ENCODE assay signal across 22 cellular contexts in genomic region chr14:88333036-88333435, GRCh38. TPM values are rescaled to one million over a fixed set of nuclear protein-coding genes. Genes with fewer than 3 reads are reported as not detected.
A peak's percentile ranks its signal among the peaks of the same experiment; 100 is the strongest.
DNase-seq lines count a peak whose midpoint lies in the region; TF ChIP-seq lines count a peak whose summit lies in the region.
"Had no signal": no experiment of that assay in that cellular context is flagged by ENCODE, and none has a peak within 500 bp of the region (broad histone marks: within the 10 kb centered on the region; RNA-seq: fewer than 3 reads in every experiment).

No MANE protein-coding gene starts in this region.

- H3K9me3 ChIP-seq in H9 (ENCODE audit: control insufficient read depth, low read depth, low read length) (no peaks in the 10 kb centered on the region), endodermal cell (ENCODE audit: control insufficient read depth, low read length) (peaks cover 8% of the 10 kb centered on the region), PC-9 (ENCODE audit: insufficient read depth, low read depth) (no peaks in the 10 kb centered on the region), A673 (ENCODE audit: low read depth, low read length, poor library complexity, severe bottlenecking) (no peaks in the 10 kb centered on the region)
- H3K9me3 ChIP-seq: BE2C had no signal

- H4K5ac ChIP-seq in H9 (ENCODE audit: insufficient read length, low read depth, low read length) (no peak overlapping the region), mesendoderm (ENCODE audit: low read length) (no peak overlapping the region)

- H3T11ph ChIP-seq in H9 (ENCODE audit: low read length): no peak overlapping the region

- no peak for DNase-seq in H9
- DNase-seq in endodermal cell: peak; percentile 49
- peak; percentile 10 for DNase-seq in mesendoderm
- DNase-seq in NCI-H524 treated with DMSO at 0.1 percent for 48 hours (lab: John Stamatoyannopoulos, UW): no peak
- DNase-seq in PC-9: no peak
- no peak for DNase-seq in A673 (ENCODE audit: low spot score)
- DNase-seq: ACHN; BE2C; C1 segment of cervical spinal cord; CD4-positive, CD25-positive, alpha-beta regulatory T cell; CD8-positive, alpha-beta memory T cell; COR-L47; DMS 273 treated with DMSO at 0.1 percent for 48 hours; DMS79; GDM1; HCEC 1CT; HFFc6; IMR-90 had no signal

- peaks cover 37% of the 10 kb centered on the region for H3K27me3 Mint-ChIP-seq in H9 (ENCODE audit: low read depth)
- H3K27me3 Mint-ChIP-seq in endodermal cell (ENCODE audit: insufficient read depth): peaks cover 34% of the 10 kb centered on the region

- no peaks in the 10 kb centered on the region for H4K20me1 ChIP-seq in H9 (ENCODE audit: control insufficient read depth, insufficient read depth, insufficient read length)
- no peaks in the 10 kb centered on the region for H4K20me1 ChIP-seq in PC-9 (ENCODE audit: insufficient read depth)

- no peak overlapping the region for H4K91ac ChIP-seq in H9 (ENCODE audit: insufficient read length, low read depth, low read length)

- no peaks in the 10 kb centered on the region for H3K4me1 Mint-ChIP-seq in H9
- H3K4me1 Mint-ChIP-seq in endodermal cell: no peaks in the 10 kb centered on the region
- H3K4me1 Mint-ChIP-seq: CD4-positive, CD25-positive, alpha-beta regulatory T cell; CD8-positive, alpha-beta memory T cell had no signal

- no peaks in the 10 kb centered on the region for H3K23me2 ChIP-seq in H9 (ENCODE audit: insufficient read length, low read depth, low read length, poor library complexity, severe bottlenecking)

- H3K4me3 Mint-ChIP-seq in H9 (no peak overlapping the region), endodermal cell (no peak overlapping the region)
- H3K4me3 Mint-ChIP-seq: CD4-positive, CD25-positive, alpha-beta regulatory T cell; CD8-positive, alpha-beta memory T cell; HFFc6 had no signal

- no peak overlapping the region for H3K14ac ChIP-seq in H9 (ENCODE audit: insufficient read depth, low read length)

- H3K79me2 ChIP-seq in H9 (ENCODE audit: insufficient read depth, low read length): no peaks in the 10 kb centered on the region
- no peaks in the 10 kb centered on the region for H3K79me2 ChIP-seq in mesendoderm (ENCODE audit: control insufficient read depth, insufficient read depth, low read length)
- no peaks in the 10 kb centered on the region for H3K79me2 ChIP-seq in PC-9 (ENCODE audit: low read depth)

- H3K9me2 ChIP-seq in PC-9 (ENCODE audit: insufficient read depth): no peaks in the 10 kb centered on the region

- no peak overlapping the region for H3K4ac ChIP-seq in H9 (ENCODE audit: low read depth, low read length)
- no peak overlapping the region for H3K4ac ChIP-seq in mesendoderm (ENCODE audit: low read depth, low read length)

- CTCF ChIA-PET in PC-9 (lab: Charles Lee): no interaction called here
- CTCF ChIA-PET in A673 (lab: Charles Lee): interaction anchor here (0.6 kb wide), 1 partner anchor 152 kb away, joined by 3 read pairs; no protein-coding TSS in a partner anchor

- H3K36me3 ChIP-seq in endodermal cell (ENCODE audit: control insufficient read depth, insufficient read depth, low read length) (no peaks in the 10 kb centered on the region), mesendoderm (ENCODE audit: control insufficient read depth, insufficient read depth, low read length) (no peaks in the 10 kb centered on the region), PC-9 (ENCODE audit: low read depth) (no peaks in the 10 kb centered on the region), A673 (ENCODE audit: insufficient read depth, low read length, poor library complexity, severe bottlenecking) (no peaks in the 10 kb centered on the region)
- H3K36me3 ChIP-seq: BE2C had no signal

- no peaks in the 10 kb centered on the region for H3F3A ChIP-seq in PC-9 (ENCODE audit: insufficient read depth, low read depth)

- peak; percentile 6 for TF ChIP-seq CTCF in GM12873 (IDR thresholded peaks at IDR 0.05; ENCODE audit: insufficient read depth, low read depth, low read length, missing control alignments)
- TF ChIP-seq CTCF in H9 (conservative IDR thresholded peaks at IDR 0.05): peak; percentile 40; the same call in 2 of the 3 replicates
- peak; percentile 53 for TF ChIP-seq CTCF in endodermal cell (conservative IDR thresholded peaks at IDR 0.05)
- no peak for TF ChIP-seq CTCF in PC-9 (conservative IDR thresholded peaks at IDR 0.05)
- no peak for TF ChIP-seq CTCF in A673 (conservative IDR thresholded peaks at IDR 0.05; ENCODE audit: low read depth, low read length)

- H3K9ac ChIP-seq in H9 (ENCODE audit: extremely low read depth, insufficient read length, low read length) (no peak overlapping the region), endodermal cell (ENCODE audit: extremely low read depth, low read length, poor library complexity, severe bottlenecking) (no peak overlapping the region), mesendoderm (ENCODE audit: low read length) (no peak overlapping the region)

- H3K23ac ChIP-seq in H9 (ENCODE audit: insufficient read length, low read depth, low read length) (no peak overlapping the region), mesendoderm (ENCODE audit: low read length) (no peak overlapping the region)

- no peak overlapping the region for H3K56ac ChIP-seq in H9 (ENCODE audit: insufficient read length, low read depth, low read length)
- no peak overlapping the region for H3K56ac ChIP-seq in mesendoderm (ENCODE audit: low read length)

- H2BK12ac ChIP-seq in H9 (ENCODE audit: insufficient read length, low read depth, low read length): no peak overlapping the region

- POLR2A ChIA-PET in PC-9 (lab: Charles Lee; ENCODE audit: unreplicated experiment): no interaction called here
- POLR2A ChIA-PET in A673 (lab: Charles Lee; ENCODE audit: low non-redundant PET): no interaction called here

- H3K9me3 Mint-ChIP-seq in H9: peaks cover 5% of the 10 kb centered on the region in 2 experiments; a peak in 3 of 5 replicates
- H3K9me3 Mint-ChIP-seq in endodermal cell: peaks cover 6% of the 10 kb centered on the region
- H3K9me3 Mint-ChIP-seq: CD8-positive, alpha-beta memory T cell; HFFc6 had no signal

- H3K27me3 ChIP-seq in H9 (ENCODE audit: insufficient read depth, low read length) (peaks cover under 1% of the 10 kb centered on the region; the same call in 1 of the 2 replicates), endodermal cell (ENCODE audit: control insufficient read depth, insufficient read depth, low read length, poor library complexity, severe bottlenecking) (peaks cover 35% of the 10 kb centered on the region), mesendoderm (ENCODE audit: insufficient read depth, low read length, poor library complexity) (peaks cover 7% of the 10 kb centered on the region), PC-9 (ENCODE audit: insufficient read depth, low read depth) (0 out of 2 replicates have a peak, but pooled peaks cover 6% of the 10 kb centered on the region), A673 (replicated peaks; ENCODE audit: insufficient read depth, low read depth, low read length, poor library complexity) (peaks cover 65% of the 10 kb centered on the region)

- intact Hi-C loops in PC-9 (cut with micrococcal nuclease; ENCODE audit: unreplicated experiment) (no loop called here), A673 (cut with micrococcal nuclease; ENCODE audit: unreplicated experiment) (no loop called here)

- H3K4me1 ChIP-seq in H9 (ENCODE audit: insufficient read depth, low read length) (no peaks in the 10 kb centered on the region), endodermal cell (ENCODE audit: control insufficient read depth, insufficient read depth, low read length) (no peaks in the 10 kb centered on the region), mesendoderm (ENCODE audit: control insufficient read depth, low read depth, low read length) (no peaks in the 10 kb centered on the region), PC-9 (replicated peaks; ENCODE audit: insufficient read depth) (no peaks in the 10 kb centered on the region), A673 (ENCODE audit: insufficient read depth, low read length, poor library complexity, severe bottlenecking) (no peaks in the 10 kb centered on the region)
- H3K4me1 ChIP-seq: BE2C had no signal

- H2AK5ac ChIP-seq in H9 (ENCODE audit: insufficient read length, low read length) (no peak overlapping the region), mesendoderm (ENCODE audit: low read length) (no peak overlapping the region)

- no peak overlapping the region for H3K4me2 ChIP-seq in H9 (ENCODE audit: insufficient read depth, insufficient read length, low read length)
- H3K4me2 ChIP-seq in mesendoderm (ENCODE audit: low read length): no peak overlapping the region
- no peak overlapping the region for H3K4me2 ChIP-seq in PC-9

- BruUV-seq in PC-9 (replicated peaks; lab: Mats Ljungman, UMichigan) (no TSS peak), A673 (replicated peaks; lab: Mats Ljungman, UMichigan) (no TSS peak)

- no peak overlapping the region for H2AFZ ChIP-seq in H9 (ENCODE audit: low read length)
- H2AFZ ChIP-seq in PC-9: no peak overlapping the region

- H3K79me1 ChIP-seq in H9 (ENCODE audit: insufficient read depth, low read depth, low read length, poor library complexity, severe bottlenecking): no peaks in the 10 kb centered on the region
- no peaks in the 10 kb centered on the region for H3K79me1 ChIP-seq in mesendoderm (ENCODE audit: low read length)

- no peak overlapping the region for H3K18ac ChIP-seq in H9 (ENCODE audit: insufficient read length, low read depth, low read length)
- no peak overlapping the region for H3K18ac ChIP-seq in mesendoderm (ENCODE audit: low read length)

- no peak overlapping the region for H2BK15ac ChIP-seq in H9 (ENCODE audit: low read depth, low read length)
- no peak overlapping the region for H2BK15ac ChIP-seq in mesendoderm (replicated peaks; ENCODE audit: low read depth)

- H2BK120ac ChIP-seq in H9 (ENCODE audit: low read depth, low read length, poor library complexity, severe bottlenecking) (no peak overlapping the region), mesendoderm (ENCODE audit: low read depth, low read length) (no peak overlapping the region)

- H3K4me3 ChIP-seq in endodermal cell (ENCODE audit: low read length): no peak overlapping the region
- H3K4me3 ChIP-seq in mesendoderm (ENCODE audit: low read length): no peak overlapping the region
- no peak overlapping the region for H3K4me3 ChIP-seq in PC-9
- H3K4me3 ChIP-seq in A673 (ENCODE audit: low read depth, low read length, poor library complexity, severe bottlenecking): no peak overlapping the region
- H3K4me3 ChIP-seq: GM12878, K562 had no signal

- no CpG with 5 or more reads among the region's 1 CpG for WGBS in H9 (ENCODE audit: extremely low coverage, insufficient read length, low lambda C conversion rate)
- 71 to 91% methylated on average over 1 of the region's 1 CpG for WGBS in endodermal cell (ENCODE audit: insufficient coverage in 1 of 2, insufficient read length in 1 of 2), 2 experiments
- no CpG with 5 or more reads among the region's 1 CpG for WGBS in mesendoderm (ENCODE audit: extremely low coverage, insufficient coverage, low lambda C conversion rate)

- H4K8ac ChIP-seq in H9 (replicated peaks; ENCODE audit: insufficient read length, low read depth, low read length) (no peak overlapping the region), mesendoderm (ENCODE audit: low read depth, low read length) (no peak overlapping the region)

- no peak overlapping the region for H3K27ac Mint-ChIP-seq in H9
- no peak overlapping the region for H3K27ac Mint-ChIP-seq in endodermal cell
- H3K27ac Mint-ChIP-seq: CD8-positive, alpha-beta memory T cell; HFFc6 had no signal

- H3K36me3 Mint-ChIP-seq in H9 (ENCODE audit: insufficient read depth in 1 of 3, low read depth in 3 of 3): no peaks in the 10 kb centered on the region
- no peaks in the 10 kb centered on the region for H3K36me3 Mint-ChIP-seq in endodermal cell (ENCODE audit: low read depth)
- H3K36me3 Mint-ChIP-seq: CD4-positive, CD25-positive, alpha-beta regulatory T cell; CD8-positive, alpha-beta memory T cell had no signal

- no peak overlapping the region for H2BK5ac ChIP-seq in H9 (ENCODE audit: insufficient read length, low read length)
- H2BK5ac ChIP-seq in mesendoderm (ENCODE audit: low read length): no peak overlapping the region

- no peak overlapping the region for H2BK20ac ChIP-seq in H9 (ENCODE audit: low read depth, low read length, poor library complexity, severe bottlenecking)

- H3K27ac ChIP-seq in H9 (ENCODE audit: insufficient read length, low read depth, low read length): no peak overlapping the region
- H3K27ac ChIP-seq in endodermal cell (ENCODE audit: low read depth, low read length): no peak overlapping the region
- no peak overlapping the region for H3K27ac ChIP-seq in mesendoderm (ENCODE audit: low read depth, low read length)
- no peak overlapping the region for H3K27ac ChIP-seq in PC-9
- H3K27ac ChIP-seq in A673 (ENCODE audit: low read depth, low read length, poor library complexity, severe bottlenecking): no peak overlapping the region

RNA-seq across cellular contexts. Expression of gene KCNK10, which starts 10.0 kb away (rescaled TPM):
- total RNA-seq in H9 (2021): 0.29 and 0.33 TPM in 2 replicates
- total RNA-seq in endodermal cell: 1 to 10 TPM in 1 of 2 donors, under 1 TPM in 1; 0.24 to 1.8 TPM
- 15.9 TPM for polyA plus RNA-seq in endodermal cell (2013, experiment 1 of 2)
- 11.8 TPM for polyA plus RNA-seq in endodermal cell (2013, experiment 2 of 2)
- 0.14 TPM for polyA plus RNA-seq in mesendoderm (2013, experiment 1 of 2)
- 0.14 TPM for polyA plus RNA-seq in mesendoderm (2013, experiment 2 of 2)
- total RNA-seq in PC-9 (2021): not detected in 2 replicates
- not detected in 2 replicates for total RNA-seq in A673 (2021)
- total RNA-seq: A172; CD4-positive, CD25-positive, alpha-beta regulatory T cell; CD8-positive, alpha-beta memory T cell; HFFc6; IMR-90; K562 had no signal
- polyA plus RNA-seq: CD4-positive, CD25-positive, alpha-beta regulatory T cell; CD8-positive, alpha-beta memory T cell; IMR-90; K562 had no signal

RNA-seq across cellular contexts. Expression of gene SPATA7, which starts 52.4 kb away (rescaled TPM):
- total RNA-seq in H9 (2021) (5.3 and 6.0 TPM in 2 replicates), endodermal cell (10 to 100 TPM; 20.6 to 47.0 TPM), PC-9 (2021) (2.4 and 2.9 TPM in 2 replicates), A673 (2021) (5.2 and 6.2 TPM in 2 replicates)
- 22.0 TPM for polyA plus RNA-seq in endodermal cell (2013, experiment 1 of 2)
- polyA plus RNA-seq in endodermal cell (2013, experiment 2 of 2): 21.2 TPM
- polyA plus RNA-seq in mesendoderm (2013, experiment 1 of 2): 4.0 TPM
- polyA plus RNA-seq in mesendoderm (2013, experiment 2 of 2): 4.0 TPM

Comparison
In these comparisons a context has a peak if more than half of its experiments do, and no peak if none do; other contexts are left out.
1. CTCF ChIP-seq: peak in GM12873 (single experiment), H9 (single experiment) and endodermal cell (single experiment); none in PC-9 (single experiment) and A673 (single experiment).
2. DNase-seq: peak in endodermal cell (single experiment) and mesendoderm (single experiment); none in H9 (single experiment), NCI-H524 treated with DMSO at 0.1 percent for 48 hours (single experiment), PC-9 (0 of 2) and A673 (single experiment).